Comparison of ENCODE assay signal across 26 cellular contexts in the genomic region with DNA sequence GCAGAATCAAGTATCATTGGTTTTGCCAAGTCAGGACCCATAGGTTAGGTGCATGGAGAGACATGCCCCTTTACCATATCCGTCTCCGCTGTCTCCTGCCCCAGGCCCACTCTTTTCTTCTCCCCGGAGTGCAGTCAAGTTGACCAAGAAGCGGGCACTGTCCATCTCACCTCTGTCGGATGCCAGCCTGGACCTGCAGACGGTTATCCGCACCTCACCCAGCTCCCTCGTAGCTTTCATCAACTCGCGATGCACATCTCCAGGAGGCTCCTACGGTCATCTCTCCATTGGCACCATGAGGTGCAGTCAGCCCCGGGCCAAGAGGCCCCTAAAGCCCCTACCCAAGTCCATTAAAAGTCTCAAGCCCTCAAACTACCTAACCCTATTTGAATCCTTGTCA. TPM values are rescaled to one million over a fixed set of nuclear protein-coding genes. Genes with fewer than 3 reads are reported as not detected.
"Had no signal": no experiment of that assay in that cellular context is flagged by ENCODE, and none has a peak within 500 bp of the region (broad histone marks: within the 10 kb centered on the region; RNA-seq: fewer than 3 reads in every experiment).

No MANE protein-coding gene starts in this region.

- H3K27ac Mint-ChIP-seq: nephron progenitor cell; progenitor cell of endocrine pancreas; stimulated activated naive CD8-positive, alpha-beta T cell treated with anti-CD3 and anti-CD28 coated beads, Interleukin-15, Interleukin-2, amounts not matched to agents 100 ng/mL and 50 ng/mL, for 24 hours had no signal

- H3K27me3 ChIP-seq: pancreas, tibial nerve, vagina had no signal

- H3K9me3 Mint-ChIP-seq: nephron progenitor cell; stimulated activated naive CD8-positive, alpha-beta T cell treated with anti-CD3 and anti-CD28 coated beads, Interleukin-15, Interleukin-2, amounts not matched to agents 100 ng/mL and 50 ng/mL, for 24 hours had no signal

- H3K27me3 Mint-ChIP-seq: stimulated activated naive CD8-positive, alpha-beta T cell treated with anti-CD3 and anti-CD28 coated beads, Interleukin-15, Interleukin-2, amounts not matched to agents 100 ng/mL and 50 ng/mL, for 24 hours had no signal

- H3K4me3 Mint-ChIP-seq: nephron progenitor cell; stimulated activated naive CD8-positive, alpha-beta T cell treated with anti-CD3 and anti-CD28 coated beads, Interleukin-15, Interleukin-2, amounts not matched to agents 100 ng/mL and 50 ng/mL, for 24 hours had no signal

- FAIRE-seq: frontal cortex, islet of Langerhans, pancreas, small intestine had no signal

- H3K27ac ChIP-seq: colonic mucosa, heart right ventricle, pancreas, tibial nerve, upper lobe of right lung, vagina had no signal

- H3K9me3 ChIP-seq: colonic mucosa, heart right ventricle, pancreas, tibial nerve, upper lobe of right lung, vagina had no signal

- H3K4me3 ChIP-seq: colonic mucosa, heart right ventricle, pancreas, tibial nerve, upper lobe of right lung, vagina had no signal

- H3K36me3 ChIP-seq: colonic mucosa, pancreas, upper lobe of right lung, vagina had no signal

- ATAC-seq: esophagus mucosa, heart right ventricle, pancreas, right cardiac atrium, upper lobe of right lung had no signal

- DNase-seq: colonic mucosa; effector CD4-positive, alpha-beta T cell; heart right ventricle; hypothalamus; kidney glomerular epithelial cell; nephron progenitor cell; nucleus accumbens; pancreas; right cardiac atrium; small intestine; stimulated activated CD4-positive, alpha-beta T cell treated with anti-CD3 and anti-CD28 coated beads, Interleukin-2, amount 100 ng/mL, for 48 hours; upper lobe of right lung had no signal

RNA-seq across cellular contexts. Expression of gene INHBE, which starts 9.5 kb away (rescaled TPM):
- total RNA-seq: cerebellum, dermis microvascular lymphatic vessel endothelial cell, esophagus mucosa, frontal cortex, glomerular endothelial cell, right cardiac atrium, temporal lobe, tibial nerve, upper lobe of right lung, vagina had no signal
- polyA plus RNA-seq: right cardiac atrium had no signal

RNA-seq across cellular contexts. Expression of gene ARHGAP9, which starts 15.1 kb away (rescaled TPM):
- total RNA-seq: dermis microvascular lymphatic vessel endothelial cell had no signal

RNA-seq across cellular contexts. Expression of gene INHBC, which starts 30.0 kb away (rescaled TPM):
- total RNA-seq: cerebellum, colonic mucosa, dermis microvascular lymphatic vessel endothelial cell, esophagus mucosa, fibroblast of lung, frontal cortex, glomerular endothelial cell, mucosa of gallbladder, myocyte, progenitor cell of endocrine pancreas, right cardiac atrium, temporal lobe, tibial nerve, upper lobe of right lung, vagina had no signal
- polyA plus RNA-seq: pancreas, right cardiac atrium had no signal
